In the genomic region with DNA sequence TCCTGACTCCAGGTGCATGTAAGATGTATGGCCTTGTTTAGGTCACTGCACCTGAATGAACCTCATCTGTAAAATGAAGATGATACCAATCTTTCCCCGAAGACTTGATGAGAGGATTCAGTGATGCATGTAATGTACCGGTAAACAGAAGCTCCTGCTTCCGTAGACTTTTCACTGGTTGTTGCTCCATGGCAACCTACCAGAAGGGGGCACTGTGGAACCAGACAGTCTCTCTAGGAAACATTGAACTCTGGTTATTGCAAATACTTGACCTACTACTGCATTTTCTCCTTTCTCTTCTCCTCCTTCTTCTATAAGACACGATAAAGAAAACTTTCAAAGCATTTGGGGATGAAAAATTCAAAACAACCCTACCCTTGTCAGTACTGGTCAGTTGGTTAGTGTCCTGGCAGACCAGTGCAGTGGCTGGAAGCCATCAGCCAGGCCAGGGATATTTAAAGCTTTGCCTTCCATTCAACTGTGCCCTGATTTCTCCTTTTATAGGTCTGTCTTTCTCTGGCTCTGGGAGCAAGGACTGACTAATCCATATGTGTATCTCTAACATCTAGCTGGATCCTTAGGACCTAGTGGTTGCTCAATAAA, we compare ENCODE assay signal across 8 cellular contexts.
DNase-seq lines count a peak whose midpoint lies in the region; ATAC-seq, FAIRE-seq and TF ChIP-seq lines count a peak whose summit lies in the region.

No MANE protein-coding gene starts in this region.

- H3K27me3 Mint-ChIP-seq in activated naive CD4-positive, alpha-beta T cell treated with anti-CD3 and anti-CD28 coated beads for 36 hours (ENCODE audit: low read depth), result peaks cover 4% of the 10 kb centered on the region
- no peaks in the 10 kb centered on the region for H3K27me3 Mint-ChIP-seq in activated naive CD8-positive, alpha-beta T cell treated with anti-CD3 and anti-CD28 coated beads for 36 hours
- H3K27me3 Mint-ChIP-seq in activated T-helper 17 cell treated with anti-CD3 and anti-CD28 coated beads, Interleukin-2, amount 50 U/mL, for 72 hours, result no peaks in the 10 kb centered on the region

- no peak overlapping the region for H3K4me3 Mint-ChIP-seq in activated naive CD4-positive, alpha-beta T cell treated with anti-CD3 and anti-CD28 coated beads for 36 hours
- H3K4me3 Mint-ChIP-seq in activated naive CD8-positive, alpha-beta T cell treated with anti-CD3 and anti-CD28 coated beads for 36 hours, result no peak overlapping the region
- no peak overlapping the region for H3K4me3 Mint-ChIP-seq in activated T-helper 17 cell treated with anti-CD3 and anti-CD28 coated beads, Interleukin-2, amount 50 U/mL, for 72 hours

- DNase-seq in activated naive CD4-positive, alpha-beta T cell treated with anti-CD3 and anti-CD28 coated beads for 36 hours, result peak; percentile 36
- no peak for DNase-seq in activated naive CD4-positive, alpha-beta T cell treated with anti-CD3 and anti-CD28 coated beads, Interleukin-2, amount 50 U/mL, for 16 hours
- DNase-seq in LNCaP clone FGC (ENCODE audit: low read depth), result peak; percentile 28
- DNase-seq in activated naive CD8-positive, alpha-beta T cell treated with anti-CD3 and anti-CD28 coated beads for 36 hours, result peak; percentile 3
- DNase-seq in kidney epithelial cell (ENCODE audit: low read depth), result no peak
- no peak for DNase-seq in urothelium cell line (ENCODE audit: low spot score)
- no peak for DNase-seq in activated gamma-delta T cell treated with Interleukin-2 at 50 U/mL for 16 hours

- H3K4me3 ChIP-seq in LNCaP clone FGC (ENCODE audit: low read depth, low read length) (no peak overlapping the region), kidney epithelial cell (ENCODE audit: low read depth, low read length) (no peak overlapping the region)

- intact Hi-C loops in activated naive CD4-positive, alpha-beta T cell treated with anti-CD3 and anti-CD28 coated beads for 36 hours (cut with micrococcal nuclease), result loop anchor here (5.0 kb wide), 1 partner anchor 164 kb away; no protein-coding TSS in a partner anchor

- peaks cover 5% of the 10 kb centered on the region for H3K9me3 Mint-ChIP-seq in activated naive CD4-positive, alpha-beta T cell treated with anti-CD3 and anti-CD28 coated beads for 36 hours
- H3K9me3 Mint-ChIP-seq in activated naive CD8-positive, alpha-beta T cell treated with anti-CD3 and anti-CD28 coated beads for 36 hours, result peaks cover 1% of the 10 kb centered on the region
- peaks cover 7% of the 10 kb centered on the region for H3K9me3 Mint-ChIP-seq in activated T-helper 17 cell treated with anti-CD3 and anti-CD28 coated beads, Interleukin-2, amount 50 U/mL, for 72 hours

- no peak for ATAC-seq in activated T-helper 17 cell treated with anti-CD3 and anti-CD28 coated beads, Interleukin-2, amount 50 U/mL, for 72 hours (replicated peaks)

- H3K36me3 ChIP-seq in kidney epithelial cell (ENCODE audit: control insufficient read depth, insufficient read depth, low read length), result no peaks in the 10 kb centered on the region

- CTCF ChIA-PET in activated naive CD4-positive, alpha-beta T cell treated with anti-CD3 and anti-CD28 coated beads for 36 hours (lab: Charles Lee), result interaction anchor here (1.0 to 1.4 kb wide), 2 partner anchors 9 to 164 kb away, joined by 3 to 5 read pairs; no protein-coding TSS in a partner anchor

- H3K27ac Mint-ChIP-seq in activated naive CD4-positive, alpha-beta T cell treated with anti-CD3 and anti-CD28 coated beads for 36 hours, result no peak overlapping the region
- no peak overlapping the region for H3K27ac Mint-ChIP-seq in activated naive CD8-positive, alpha-beta T cell treated with anti-CD3 and anti-CD28 coated beads for 36 hours
- H3K27ac Mint-ChIP-seq in activated T-helper 17 cell treated with anti-CD3 and anti-CD28 coated beads, Interleukin-2, amount 50 U/mL, for 72 hours, result no peak overlapping the region

- TF ChIP-seq CTCF in LNCaP clone FGC (IDR thresholded peaks at IDR 0.05; ENCODE audit: control insufficient read depth, extremely low read depth, insufficient read depth) (peak; percentile 88), kidney epithelial cell (IDR thresholded peaks at IDR 0.05; ENCODE audit: insufficient read depth, low read length, poor library complexity, severe bottlenecking) (peak; percentile 81)

- H3K36me3 Mint-ChIP-seq in activated naive CD4-positive, alpha-beta T cell treated with anti-CD3 and anti-CD28 coated beads for 36 hours (ENCODE audit: low read depth), result no peaks in the 10 kb centered on the region
- no peaks in the 10 kb centered on the region for H3K36me3 Mint-ChIP-seq in activated naive CD8-positive, alpha-beta T cell treated with anti-CD3 and anti-CD28 coated beads for 36 hours
- H3K36me3 Mint-ChIP-seq in activated T-helper 17 cell treated with anti-CD3 and anti-CD28 coated beads, Interleukin-2, amount 50 U/mL, for 72 hours (ENCODE audit: low read depth), result no peaks in the 10 kb centered on the region

- no peak for FAIRE-seq in urothelium cell line (lab: Jason Lieb, UNC)

- H3K27me3 ChIP-seq in kidney epithelial cell (ENCODE audit: control insufficient read depth, insufficient read depth, low read length), result no peaks in the 10 kb centered on the region

- no peaks in the 10 kb centered on the region for H3K4me1 Mint-ChIP-seq in activated naive CD4-positive, alpha-beta T cell treated with anti-CD3 and anti-CD28 coated beads for 36 hours (ENCODE audit: low read depth)
- no peaks in the 10 kb centered on the region for H3K4me1 Mint-ChIP-seq in activated naive CD8-positive, alpha-beta T cell treated with anti-CD3 and anti-CD28 coated beads for 36 hours
- H3K4me1 Mint-ChIP-seq in activated T-helper 17 cell treated with anti-CD3 and anti-CD28 coated beads, Interleukin-2, amount 50 U/mL, for 72 hours, result no peaks in the 10 kb centered on the region

Comparison
In these comparisons a context has a peak if more than half of its experiments do, and no peak if none do; other contexts are left out.
1. DNase-seq: peak in activated naive CD4-positive, alpha-beta T cell treated with anti-CD3 and anti-CD28 coated beads for 36 hours (single experiment), LNCaP clone FGC (single experiment) and activated naive CD8-positive, alpha-beta T cell treated with anti-CD3 and anti-CD28 coated beads for 36 hours (single experiment); none in activated naive CD4-positive, alpha-beta T cell treated with anti-CD3 and anti-CD28 coated beads, Interleukin-2, amount 50 U/mL, for 16 hours (single experiment), kidney epithelial cell (single experiment), urothelium cell line (single experiment) and activated gamma-delta T cell treated with Interleukin-2 at 50 U/mL for 16 hours (single experiment).